ENCODE assay signal across 26 cellular contexts in the genomic region with DNA sequence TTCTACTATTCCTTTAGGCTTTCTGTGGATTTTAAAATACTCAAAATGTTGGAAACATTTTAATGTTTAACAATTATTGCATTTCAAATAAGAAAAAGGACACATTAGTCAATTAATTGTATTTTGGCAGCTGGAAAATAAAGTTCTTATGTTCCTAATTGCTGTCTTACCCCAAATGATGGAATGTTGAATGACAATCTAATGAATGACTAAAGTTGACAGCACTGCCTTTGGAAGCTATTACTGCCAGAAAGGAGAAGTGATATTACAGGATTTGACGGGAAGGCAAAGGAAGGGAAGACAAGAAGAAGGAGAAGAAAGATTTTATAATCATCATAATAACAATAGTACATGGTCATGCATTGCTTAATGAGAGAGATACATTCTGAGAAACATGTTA. TPM values are rescaled to one million over a fixed set of nuclear protein-coding genes. Genes with fewer than 3 reads are reported as not detected.
"Had no signal": no experiment of that assay in that cellular context is flagged by ENCODE, and none has a peak within 500 bp of the region (broad histone marks: within the 10 kb centered on the region; RNA-seq: fewer than 3 reads in every experiment).

No MANE protein-coding gene starts in this region.

- H3K27ac ChIP-seq: colonic mucosa, coronary artery, dorsolateral prefrontal cortex, epithelial cell of prostate, esophagus muscularis mucosa, esophagus squamous epithelium, foreskin keratinocyte, gastrocnemius medialis, gastroesophageal sphincter, heart left ventricle, heart right ventricle had no signal

- H3K27me3 ChIP-seq: colonic mucosa, dorsolateral prefrontal cortex, esophagus muscularis mucosa, esophagus squamous epithelium, gastrocnemius medialis, gastroesophageal sphincter, heart left ventricle, heart right ventricle had no signal

- DNase-seq: colonic mucosa; cortex of kidney; dermis blood vessel endothelial cell; dorsolateral prefrontal cortex; effector CD4-positive, alpha-beta T cell; effector CD8-positive, alpha-beta T cell; effector memory CD4-positive, alpha-beta T cell; effector memory CD8-positive, alpha-beta T cell; endodermal cell; erythroblast; esophagus squamous epithelium; foreskin fibroblast; foreskin keratinocyte; foreskin melanocyte; gastrocnemius medialis; glutamatergic neuron; head of caudate nucleus; heart left ventricle; heart right ventricle had no signal

- H3K36me3 ChIP-seq: colonic mucosa, esophagus muscularis mucosa, esophagus squamous epithelium, gastrocnemius medialis, gastroesophageal sphincter, heart left ventricle, heart right ventricle had no signal

- H3K4me3 ChIP-seq: colonic mucosa, coronary artery, dorsolateral prefrontal cortex, esophagus muscularis mucosa, esophagus squamous epithelium, gastrocnemius medialis, gastroesophageal sphincter, heart left ventricle, heart right ventricle had no signal

- H3K9me3 ChIP-seq: colonic mucosa, esophagus muscularis mucosa, esophagus squamous epithelium, gastrocnemius medialis, gastroesophageal sphincter, heart left ventricle, heart right ventricle had no signal

RNA-seq across cellular contexts. Expression of gene TMEM229A, which starts 23.4 kb away (rescaled TPM):
- polyA plus RNA-seq: endothelial cell of umbilical vein, esophagus, fibroblast of lung, foreskin keratinocyte, heart left ventricle, heart right ventricle had no signal
